1 cellular context compared by ENCODE assay signal in the genomic region with DNA sequence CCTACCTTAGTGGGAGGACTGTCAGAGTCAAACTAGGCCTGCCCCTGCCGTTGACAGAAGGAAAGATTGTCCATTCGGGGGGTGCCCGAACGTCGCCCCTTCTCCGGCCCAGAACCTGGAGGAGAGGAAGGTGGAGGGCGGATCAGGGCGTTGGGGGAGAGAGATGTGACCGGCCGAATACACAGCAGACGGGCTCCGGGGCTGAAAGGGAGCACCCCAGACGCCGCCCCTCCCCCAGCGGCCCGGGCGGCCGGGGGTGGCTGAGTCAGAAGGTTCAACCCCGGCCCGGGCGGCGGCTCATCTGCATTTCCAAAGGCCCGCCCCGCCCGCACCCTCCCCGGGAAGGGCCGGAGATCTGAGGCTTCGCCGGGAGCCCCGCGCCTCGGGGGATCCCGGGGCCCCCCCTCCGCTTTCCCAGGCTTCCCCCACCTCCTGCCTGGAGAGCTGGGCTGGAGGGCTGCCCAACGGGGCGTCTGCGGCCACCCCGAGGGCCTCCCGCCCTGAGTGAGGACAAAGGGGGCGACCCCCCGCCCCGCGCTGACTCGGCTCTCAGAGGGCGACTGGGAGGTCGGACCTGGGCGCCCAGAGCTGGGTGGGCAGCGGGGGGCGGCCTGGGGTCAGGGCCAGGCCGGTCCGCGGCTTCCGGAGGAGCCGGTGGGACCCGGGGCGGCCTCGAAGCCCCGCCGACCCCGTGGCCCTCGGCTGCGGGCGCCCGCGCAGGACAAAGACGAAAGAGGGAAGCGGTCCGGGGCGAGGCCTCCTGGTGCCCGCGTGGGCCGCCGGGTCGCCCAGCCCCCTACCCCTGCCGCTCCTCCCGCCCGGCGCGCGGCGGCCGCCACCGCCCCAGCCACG.
TF ChIP-seq lines count a peak whose summit lies in the region.

No MANE protein-coding gene starts in this region.

TF ChIP-seq in HepG2, 621 proteins besides CTCF, POLR2A, EP300 and RAD21 (continued from another document and continues in another):
- TF ChIP-seq SNAPC4 (CRISPR knock-in tag; IDR thresholded peaks at IDR 0.05), result peak; percentile 71; the same call in 1 of the 2 replicates
- peak; percentile 33 for TF ChIP-seq ZNF407 (CRISPR knock-in tag; IDR thresholded peaks at IDR 0.05; ENCODE audit: not compliant biosample characterization)
- TF ChIP-seq ZNF460 (CRISPR knock-in tag; IDR thresholded peaks at IDR 0.05; ENCODE audit: borderline replicate concordance), result no peak; the same call in 1 of the 2 replicates
- TF ChIP-seq ZNF644 (CRISPR knock-in tag; IDR thresholded peaks at IDR 0.05; ENCODE audit: low read depth), result no peak
- no peak for TF ChIP-seq ZNF850 (CRISPR knock-in tag; conservative IDR thresholded peaks at IDR 0.05)
- TF ChIP-seq HNF4G (IDR thresholded peaks at IDR 0.05; ENCODE audit: borderline replicate concordance, low read depth, low read length), result peak; percentile 2; the same call in 1 of the 2 replicates
- TF ChIP-seq HNF4G (CRISPR knock-in tag; IDR thresholded peaks at IDR 0.05; ENCODE audit: borderline replicate concordance, low read depth), result no peak
- TF ChIP-seq, protein P1, sequence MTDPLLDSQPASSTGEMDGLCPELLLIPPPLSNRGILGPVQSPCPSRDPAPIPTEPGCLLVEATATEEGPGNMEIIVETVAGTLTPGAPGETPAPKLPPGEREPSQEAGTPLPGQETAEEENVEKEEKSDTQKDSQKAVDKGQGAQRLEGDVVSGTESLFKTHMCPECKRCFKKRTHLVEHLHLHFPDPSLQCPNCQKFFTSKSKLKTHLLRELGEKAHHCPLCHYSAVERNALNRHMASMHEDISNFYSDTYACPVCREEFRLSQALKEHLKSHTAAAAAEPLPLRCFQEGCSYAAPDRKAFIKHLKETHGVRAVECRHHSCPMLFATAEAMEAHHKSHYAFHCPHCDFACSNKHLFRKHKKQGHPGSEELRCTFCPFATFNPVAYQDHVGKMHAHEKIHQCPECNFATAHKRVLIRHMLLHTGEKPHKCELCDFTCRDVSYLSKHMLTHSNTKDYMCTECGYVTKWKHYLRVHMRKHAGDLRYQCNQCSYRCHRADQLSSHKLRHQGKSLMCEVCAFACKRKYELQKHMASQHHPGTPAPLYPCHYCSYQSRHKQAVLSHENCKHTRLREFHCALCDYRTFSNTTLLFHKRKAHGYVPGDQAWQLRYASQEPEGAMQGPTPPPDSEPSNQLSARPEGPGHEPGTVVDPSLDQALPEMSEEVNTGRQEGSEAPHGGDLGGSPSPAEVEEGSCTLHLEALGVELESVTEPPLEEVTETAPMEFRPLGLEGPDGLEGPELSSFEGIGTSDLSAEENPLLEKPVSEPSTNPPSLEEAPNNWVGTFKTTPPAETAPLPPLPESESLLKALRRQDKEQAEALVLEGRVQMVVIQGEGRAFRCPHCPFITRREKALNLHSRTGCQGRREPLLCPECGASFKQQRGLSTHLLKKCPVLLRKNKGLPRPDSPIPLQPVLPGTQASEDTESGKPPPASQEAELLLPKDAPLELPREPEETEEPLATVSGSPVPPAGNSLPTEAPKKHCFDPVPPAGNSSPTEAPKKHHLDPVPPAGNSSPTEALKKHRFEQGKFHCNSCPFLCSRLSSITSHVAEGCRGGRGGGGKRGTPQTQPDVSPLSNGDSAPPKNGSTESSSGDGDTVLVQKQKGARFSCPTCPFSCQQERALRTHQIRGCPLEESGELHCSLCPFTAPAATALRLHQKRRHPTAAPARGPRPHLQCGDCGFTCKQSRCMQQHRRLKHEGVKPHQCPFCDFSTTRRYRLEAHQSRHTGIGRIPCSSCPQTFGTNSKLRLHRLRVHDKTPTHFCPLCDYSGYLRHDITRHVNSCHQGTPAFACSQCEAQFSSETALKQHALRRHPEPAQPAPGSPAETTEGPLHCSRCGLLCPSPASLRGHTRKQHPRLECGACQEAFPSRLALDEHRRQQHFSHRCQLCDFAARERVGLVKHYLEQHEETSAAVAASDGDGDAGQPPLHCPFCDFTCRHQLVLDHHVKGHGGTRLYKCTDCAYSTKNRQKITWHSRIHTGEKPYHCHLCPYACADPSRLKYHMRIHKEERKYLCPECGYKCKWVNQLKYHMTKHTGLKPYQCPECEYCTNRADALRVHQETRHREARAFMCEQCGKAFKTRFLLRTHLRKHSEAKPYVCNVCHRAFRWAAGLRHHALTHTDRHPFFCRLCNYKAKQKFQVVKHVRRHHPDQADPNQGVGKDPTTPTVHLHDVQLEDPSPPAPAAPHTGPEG (CRISPR knock-in tag; IDR thresholded peaks at IDR 0.05), result peak; percentile 30; the same call in 1 of the 2 replicates
- TF ChIP-seq ZFY (CRISPR knock-in tag; IDR thresholded peaks at IDR 0.05), result no peak; the same call in 1 of the 2 replicates
- TF ChIP-seq ZNF724P (CRISPR knock-in tag; IDR thresholded peaks at IDR 0.05; ENCODE audit: borderline replicate concordance), result no peak
- peak; percentile 80 for TF ChIP-seq POLR2G (IDR thresholded peaks at IDR 0.05; ENCODE audit: low read depth, low read length)
- TF ChIP-seq, protein P2, sequence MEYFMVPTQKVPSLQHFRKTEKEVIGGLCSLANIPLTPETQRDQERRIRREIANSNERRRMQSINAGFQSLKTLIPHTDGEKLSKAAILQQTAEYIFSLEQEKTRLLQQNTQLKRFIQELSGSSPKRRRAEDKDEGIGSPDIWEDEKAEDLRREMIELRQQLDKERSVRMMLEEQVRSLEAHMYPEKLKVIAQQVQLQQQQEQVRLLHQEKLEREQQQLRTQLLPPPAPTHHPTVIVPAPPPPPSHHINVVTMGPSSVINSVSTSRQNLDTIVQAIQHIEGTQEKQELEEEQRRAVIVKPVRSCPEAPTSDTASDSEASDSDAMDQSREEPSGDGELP (IDR thresholded peaks at IDR 0.05; ENCODE audit: borderline replicate concordance, low read depth), result peak; percentile 49; the same call in 1 of the 2 replicates
- peak; percentile 64; the same call in 1 of the 2 replicates for TF ChIP-seq FOSL1 (CRISPR knock-in tag; IDR thresholded peaks at IDR 0.05; ENCODE audit: borderline replicate concordance)
- TF ChIP-seq ZNF329 (CRISPR knock-in tag; IDR thresholded peaks at IDR 0.05; ENCODE audit: low read depth), result no peak; the same call in 1 of the 2 replicates
- TF ChIP-seq KMT2B (CRISPR knock-in tag; IDR thresholded peaks at IDR 0.05), result no peak; the same call in none of the 2 replicates
- TF ChIP-seq MEIS2 (CRISPR knock-in tag; IDR thresholded peaks at IDR 0.05), result peak; percentile 69
- peak; percentile 53; the same call in 1 of the 2 replicates for TF ChIP-seq ZBTB25 (CRISPR knock-in tag; IDR thresholded peaks at IDR 0.05)
- peak; percentile 43; the same call in 1 of the 2 replicates for TF ChIP-seq ZFP90 (CRISPR knock-in tag; IDR thresholded peaks at IDR 0.05; ENCODE audit: borderline replicate concordance)
- TF ChIP-seq GATAD2A (CRISPR knock-in tag; IDR thresholded peaks at IDR 0.05), result peak; percentile 57; the same call in 1 of the 2 replicates
- peak; percentile 63; the same call in 1 of the 2 replicates for TF ChIP-seq KDM3A (CRISPR knock-in tag; IDR thresholded peaks at IDR 0.05; ENCODE audit: low read depth)
- peak; percentile 41 for TF ChIP-seq ZFX (CRISPR knock-in tag; IDR thresholded peaks at IDR 0.05; ENCODE audit: low read depth)
- TF ChIP-seq ZMYM3 (CRISPR knock-in tag; IDR thresholded peaks at IDR 0.05), result no peak
- no peak for TF ChIP-seq PHF20 (CRISPR knock-in tag; IDR thresholded peaks at IDR 0.05)
- TF ChIP-seq YEATS4 (CRISPR knock-in tag; IDR thresholded peaks at IDR 0.05; ENCODE audit: borderline replicate concordance), result peak; percentile 67
- 0 out of 2 replicates have a peak, but pooled peaks have one; percentile 2 for TF ChIP-seq PITX1 (CRISPR knock-in tag; IDR thresholded peaks at IDR 0.05)
- no peak for TF ChIP-seq ZNF615 (CRISPR knock-in tag; IDR thresholded peaks at IDR 0.05; ENCODE audit: borderline replicate concordance)
- peak; percentile 99 for TF ChIP-seq ZNF263 (CRISPR knock-in tag; IDR thresholded peaks at IDR 0.05)
- peak; percentile 87 for TF ChIP-seq RXRA (CRISPR knock-in tag; IDR thresholded peaks at IDR 0.05)
- no peak for TF ChIP-seq ARNT (IDR thresholded peaks at IDR 0.05)
- TF ChIP-seq GABPA (IDR thresholded peaks at IDR 0.05; ENCODE audit: low read depth, low read length), result no peak
- TF ChIP-seq GABPA (CRISPR knock-in tag; IDR thresholded peaks at IDR 0.05; ENCODE audit: low read depth), result no peak
- peak; percentile 87 for TF ChIP-seq TCF7 (IDR thresholded peaks at IDR 0.05; ENCODE audit: low read depth)
- TF ChIP-seq SAP130 (CRISPR knock-in tag; IDR thresholded peaks at IDR 0.05; ENCODE audit: low read depth), result peak; percentile 76
- no peak for TF ChIP-seq NRL (CRISPR knock-in tag; IDR thresholded peaks at IDR 0.05; ENCODE audit: borderline replicate concordance)
